In genomic region chr7:42096681-42097637, GRCh38 we compare ENCODE assay signal across 11 cellular contexts.
A peak's percentile ranks its signal among the peaks of the same experiment; 100 is the strongest.
DNase-seq lines count a peak whose midpoint lies in the region; ATAC-seq and TF ChIP-seq lines count a peak whose summit lies in the region.
"Had no signal": no experiment of that assay in that cellular context is flagged by ENCODE, and none has a peak within 500 bp of the region (broad histone marks: within the 10 kb centered on the region; RNA-seq: fewer than 3 reads in every experiment).

No MANE protein-coding gene starts in this region.

- in situ Hi-C loops in HAP-1 (cut with MboI; ENCODE audit: low sequenced_read_pairs): no loop called here

- no peak overlapping the region for H3K4me2 ChIP-seq in neural progenitor cell

- H3K36me3 Mint-ChIP-seq in neural progenitor cell: peaks cover 30% of the 10 kb centered on the region

- peak overlapping the region; percentile 53 for H3K27ac ChIP-seq in ACC112 (ENCODE audit: low read depth, low read length)
- H3K27ac ChIP-seq in SK-N-MC: no peak overlapping the region; the same call in 1 of the 2 replicates
- H3K27ac ChIP-seq in foreskin keratinocyte: peak overlapping the region; percentile 35
- no peak overlapping the region for H3K27ac ChIP-seq in neural progenitor cell

- H4K20me1 ChIP-seq in neural progenitor cell (ENCODE audit: low read depth): peaks cover 94% of the 10 kb centered on the region

- no peak for ATAC-seq in foreskin keratinocyte

- H2AFZ ChIP-seq in ACC112 (ENCODE audit: low read length, unreplicated experiment): no peak overlapping the region
- H2AFZ ChIP-seq in neural progenitor cell (replicated peaks): no peak overlapping the region

- H3K4me1 Mint-ChIP-seq in neural progenitor cell: peaks cover 55% of the 10 kb centered on the region

- no peak for DNase-seq in SK-N-MC (ENCODE audit: low read depth, low spot score)
- DNase-seq in foreskin keratinocyte: no peak
- DNase-seq in neural progenitor cell (ENCODE audit: low spot score): no peak
- no peak for DNase-seq in SW 1271 (lab: John Stamatoyannopoulos, UW)
- no peak for DNase-seq in iPS-NIHi11 (ENCODE audit: low spot score)
- DNase-seq in NCI-H69 (lab: John Stamatoyannopoulos, UW): no peak
- DNase-seq in HAP-1 (ENCODE audit: low spot score in 2 of 2): no peak
- DNase-seq: anterior cingulate cortex; stimulated activated CD4-positive, alpha-beta T cell treated with anti-CD3 and anti-CD28 coated beads, Interleukin-2, amount 100 ng/mL, for 24 hours had no signal

- TF ChIP-seq CTCF in foreskin keratinocyte (conservative IDR thresholded peaks at IDR 0.05) (no peak), neural progenitor cell (IDR thresholded peaks at IDR 0.05) (no peak)

- H3K9me3 ChIP-seq in SK-N-MC (ENCODE audit: low read depth, low read length): no peaks in the 10 kb centered on the region
- no peaks in the 10 kb centered on the region for H3K9me3 ChIP-seq in neural progenitor cell (ENCODE audit: low read depth)
- no peaks in the 10 kb centered on the region for H3K9me3 ChIP-seq in HAP-1

- peaks cover 50% of the 10 kb centered on the region for H3K4me1 ChIP-seq in ACC112 (ENCODE audit: control insufficient read depth, insufficient read depth, low read length, unreplicated experiment)
- H3K4me1 ChIP-seq in foreskin keratinocyte: peaks cover 20% of the 10 kb centered on the region
- H3K4me1 ChIP-seq in neural progenitor cell: peaks cover 7% of the 10 kb centered on the region
- peaks cover 11% of the 10 kb centered on the region for H3K4me1 ChIP-seq in HAP-1

- no peaks in the 10 kb centered on the region for H3K27me3 ChIP-seq in ACC112 (ENCODE audit: insufficient read depth, low read length)
- no peaks in the 10 kb centered on the region for H3K27me3 ChIP-seq in foreskin keratinocyte
- no peaks in the 10 kb centered on the region for H3K27me3 ChIP-seq in neural progenitor cell
- no peaks in the 10 kb centered on the region for H3K27me3 ChIP-seq in HAP-1 (ENCODE audit: low read depth)

- peaks cover 5% of the 10 kb centered on the region for H3K27me3 Mint-ChIP-seq in neural progenitor cell (ENCODE audit: insufficient read depth, low read depth)

- no peaks in the 10 kb centered on the region for H3K36me3 ChIP-seq in ACC112 (ENCODE audit: insufficient read depth, low read length)
- H3K36me3 ChIP-seq in SK-N-MC (ENCODE audit: insufficient read depth, low read length): no peaks in the 10 kb centered on the region
- H3K36me3 ChIP-seq in neural progenitor cell: no peaks in the 10 kb centered on the region
- no peaks in the 10 kb centered on the region for H3K36me3 ChIP-seq in HAP-1 (replicated peaks)

- no peak overlapping the region for H3K4me3 ChIP-seq in ACC112 (ENCODE audit: low read depth, low read length)
- H3K4me3 ChIP-seq in SK-N-MC: peak overlapping the region; percentile 3; the same call in 1 of the 2 replicates
- H3K4me3 ChIP-seq in neural progenitor cell: no peak overlapping the region
- no peak overlapping the region for H3K4me3 ChIP-seq in HAP-1

- no peak overlapping the region for H3K27ac Mint-ChIP-seq in neural progenitor cell
- H3K27ac Mint-ChIP-seq: T-helper 1 cell treated with Interleukin-12 subunit alpha and Interleukin-12 subunit beta and Interleukin-4 antibody, amounts not matched to agents 30 μg/mL and 1 μg/mL, for 36 hours had no signal

- H3K4me3 Mint-ChIP-seq in neural progenitor cell: peak overlapping the region; percentile 43
- H3K4me3 Mint-ChIP-seq: T-helper 1 cell treated with Interleukin-12 subunit alpha and Interleukin-12 subunit beta and Interleukin-4 antibody, amounts not matched to agents 30 μg/mL and 1 μg/mL, for 36 hours had no signal

- H3K9ac ChIP-seq in SK-N-MC (ENCODE audit: insufficient read length) (no peak overlapping the region), neural progenitor cell (no peak overlapping the region)

- H3F3A ChIP-seq in neural progenitor cell (ENCODE audit: low read depth): peaks cover 30% of the 10 kb centered on the region

- H3K9me3 Mint-ChIP-seq in neural progenitor cell: no peaks in the 10 kb centered on the region
- H3K9me3 Mint-ChIP-seq: T-helper 1 cell treated with Interleukin-12 subunit alpha and Interleukin-12 subunit beta and Interleukin-4 antibody, amounts not matched to agents 30 μg/mL and 1 μg/mL, for 36 hours had no signal

- peaks cover 5% of the 10 kb centered on the region for H3K79me2 ChIP-seq in ACC112 (ENCODE audit: control insufficient read depth, insufficient read depth, low read length, unreplicated experiment)
- H3K79me2 ChIP-seq in neural progenitor cell (ENCODE audit: low read depth): peaks cover 96% of the 10 kb centered on the region

Comparison
In these comparisons a context has a peak if more than half of its experiments do, and no peak if none do; other contexts are left out.
1. H3K27ac ChIP-seq: peak in ACC112 (single experiment) and foreskin keratinocyte (single experiment); none in SK-N-MC (single experiment) and neural progenitor cell (single experiment).